In the genomic region with DNA sequence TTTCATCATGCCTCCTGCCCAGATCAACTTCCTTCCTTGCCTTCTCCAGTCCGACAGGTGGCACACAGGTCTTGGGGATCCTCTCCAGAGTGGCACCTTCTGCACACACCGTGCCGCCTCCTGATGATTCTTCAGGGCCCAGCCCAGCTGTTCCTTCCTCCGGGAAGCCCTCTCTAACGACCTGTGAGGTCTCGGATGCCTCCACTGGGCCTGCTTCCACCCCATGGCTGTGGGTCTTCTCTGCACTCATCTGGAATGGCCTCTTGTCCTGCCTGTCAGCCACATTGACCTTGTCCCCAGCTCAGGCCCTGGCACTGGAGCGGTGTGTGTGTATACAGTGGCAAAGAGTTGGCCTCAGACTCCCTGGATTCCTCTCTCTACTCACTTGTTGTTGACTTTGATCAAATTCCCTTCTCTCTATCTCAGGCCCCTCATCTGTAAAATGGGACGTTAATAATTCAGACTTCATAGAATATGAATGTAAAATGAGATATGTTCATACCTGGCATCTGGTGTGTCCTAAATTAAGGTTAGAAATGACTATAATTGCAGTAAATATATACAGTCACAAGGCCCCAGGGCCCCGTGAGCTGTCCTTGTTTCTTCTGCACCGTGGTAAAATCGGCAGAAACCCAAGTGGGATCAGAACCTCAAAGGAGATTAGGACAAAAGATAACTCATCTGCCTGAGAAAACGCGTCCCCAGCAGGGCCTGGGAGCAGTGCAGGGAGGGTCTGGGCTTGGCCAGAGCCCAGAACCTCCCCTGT, we compare ENCODE assay signal across 8 cellular contexts. TPM values are rescaled to one million over a fixed set of nuclear protein-coding genes. Genes with fewer than 3 reads are reported as not detected.
DNase-seq lines count a peak whose midpoint lies in the region; ATAC-seq and TF ChIP-seq lines count a peak whose summit lies in the region.

No MANE protein-coding gene starts in this region.

- peaks cover 18 to 30% (median 23%) of the 10 kb centered on the region in 3 donors for H3K4me1 Mint-ChIP-seq in CD8-positive, alpha-beta memory T cell
- H3K4me1 Mint-ChIP-seq in osteocyte (ENCODE audit: unreplicated experiment): peaks cover 23% of the 10 kb centered on the region

- H3K4me3 Mint-ChIP-seq in CD8-positive, alpha-beta memory T cell: peak overlapping the region; percentile 75 to 91 (median 87)
- peak overlapping the region; percentile 89 for H3K4me3 Mint-ChIP-seq in osteocyte (ENCODE audit: unreplicated experiment)

- no peaks in the 10 kb centered on the region for H3K27me3 Mint-ChIP-seq in CD8-positive, alpha-beta memory T cell
- peaks cover 5% of the 10 kb centered on the region for H3K27me3 Mint-ChIP-seq in osteocyte (ENCODE audit: unreplicated experiment)

- POLR2A ChIA-PET in CD8-positive, alpha-beta memory T cell (lab: Charles Lee): interaction anchor here (2.8 kb wide), 1 partner anchor 32 kb away, joined by 14 read pairs; the partner anchor contains the start of genes AURKA and CSTF1

- DNase-seq in CD8-positive, alpha-beta memory T cell: no peak
- no peak for DNase-seq in SJSA1 (ENCODE audit: low read depth in 1 of 2, low spot score in 2 of 2)
- DNase-seq in epithelial cell of proximal tubule (ENCODE audit: low read depth): no peak
- DNase-seq in osteocyte (ENCODE audit: extremely low spot score, unreplicated experiment): no peak
- no peak for DNase-seq in GM20000 (ENCODE audit: low spot score)

- ATAC-seq in GM21515 (IDR thresholded peaks at IDR 0.05; ENCODE audit: unreplicated experiment) (no peak), GM18870 (IDR thresholded peaks at IDR 0.05; ENCODE audit: unreplicated experiment) (no peak), HG02852 (IDR thresholded peaks at IDR 0.05; ENCODE audit: unreplicated experiment) (no peak)

- peaks cover 0 to 21% (median 3%) of the 10 kb centered on the region in 3 donors for H3K36me3 Mint-ChIP-seq in CD8-positive, alpha-beta memory T cell
- H3K36me3 Mint-ChIP-seq in osteocyte (ENCODE audit: unreplicated experiment): peaks cover 7% of the 10 kb centered on the region

- peaks cover 14% of the 10 kb centered on the region for H3K4me1 ChIP-seq in CD8-positive, alpha-beta memory T cell (ENCODE audit: insufficient read depth, low read length)
- H3K4me1 ChIP-seq in SJSA1 (replicated peaks): peaks cover 16% of the 10 kb centered on the region

- peak overlapping the region; percentile 77 for H3K4me3 ChIP-seq in CD8-positive, alpha-beta memory T cell (ENCODE audit: low read length)
- H3K4me3 ChIP-seq in SJSA1 (peak overlapping the region; percentile 77), epithelial cell of proximal tubule (ENCODE audit: low read depth, low read length) (peak overlapping the region; percentile 80)

- no peaks in the 10 kb centered on the region for H3K9me3 Mint-ChIP-seq in CD8-positive, alpha-beta memory T cell
- H3K9me3 Mint-ChIP-seq in osteocyte (ENCODE audit: unreplicated experiment): no peaks in the 10 kb centered on the region

- no peak for TF ChIP-seq CTCF in epithelial cell of proximal tubule (conservative IDR thresholded peaks at IDR 0.05; ENCODE audit: low read depth, low read length)
- TF ChIP-seq CTCF in osteocyte (IDR thresholded peaks at IDR 0.05): no peak
- no peak for TF ChIP-seq CTCF in GM20000 (IDR thresholded peaks at IDR 0.05; ENCODE audit: extremely low read depth, missing control alignments)

- peak overlapping the region in 4 of 8 donors; percentile 37 to 86 (median 53) for H3K27ac Mint-ChIP-seq in CD8-positive, alpha-beta memory T cell
- H3K27ac Mint-ChIP-seq in osteocyte (ENCODE audit: unreplicated experiment): peak overlapping the region; percentile 93

- H3K27me3 ChIP-seq in CD8-positive, alpha-beta memory T cell (ENCODE audit: insufficient read depth, low read length, poor library complexity, severe bottlenecking): no peaks in the 10 kb centered on the region
- no peaks in the 10 kb centered on the region; the same call in 1 of the 2 replicates for H3K27me3 ChIP-seq in SJSA1 (replicated peaks)

- no peaks in the 10 kb centered on the region for H3K36me3 ChIP-seq in CD8-positive, alpha-beta memory T cell (ENCODE audit: insufficient read depth, low read length)
- H3K36me3 ChIP-seq in SJSA1: peaks cover 7% of the 10 kb centered on the region; the same call in 1 of the 2 replicates

- no peaks in the 10 kb centered on the region for H3K9me3 ChIP-seq in CD8-positive, alpha-beta memory T cell (ENCODE audit: low read length)
- H3K9me3 ChIP-seq in SJSA1 (replicated peaks): no peaks in the 10 kb centered on the region

- peak overlapping the region; percentile 72 for H3K27ac ChIP-seq in CD8-positive, alpha-beta memory T cell (ENCODE audit: low read depth, low read length)
- H3K27ac ChIP-seq in SJSA1: no peak overlapping the region; the same call in 1 of the 2 replicates

- CTCF ChIA-PET in CD8-positive, alpha-beta memory T cell (lab: Charles Lee): interaction anchor here (1.3 to 1.4 kb wide), 2 partner anchors 12 to 32 kb away, joined by 3 to 6 read pairs; partner anchors contain the start of genes AURKA and CSTF1

RNA-seq across cellular contexts. Expression of gene FAM210B, which starts 1.5 kb away (rescaled TPM):
- 1 to 10 TPM; 6.3 to 6.7 TPM for total RNA-seq in CD8-positive, alpha-beta memory T cell
- polyA plus RNA-seq in CD8-positive, alpha-beta memory T cell: 31.8 TPM
- total RNA-seq in SJSA1 (2014; rRNA removed; shearing (Covaris generic)): 9.0 and 22.4 TPM in 2 replicates
- total RNA-seq in epithelial cell of proximal tubule (27.1 and 27.2 TPM in 2 replicates), osteocyte (46.9 and 50.6 TPM in 2 replicates)

RNA-seq across cellular contexts. Expression of gene AURKA, which starts 31.7 kb away (rescaled TPM):
- 10 to 100 TPM; 49.2 to 50.8 TPM for total RNA-seq in CD8-positive, alpha-beta memory T cell
- 1.7 TPM for polyA plus RNA-seq in CD8-positive, alpha-beta memory T cell
- 116 and 132 TPM in 2 replicates for total RNA-seq in SJSA1 (2014; rRNA removed; shearing (Covaris generic))
- total RNA-seq in epithelial cell of proximal tubule (83.9 and 116 TPM in 2 replicates), osteocyte (10.4 and 11.7 TPM in 2 replicates)

RNA-seq across cellular contexts. Expression of gene CSTF1, which starts 32.1 kb away (rescaled TPM):
- 10 to 100 TPM; 54.2 to 54.7 TPM for total RNA-seq in CD8-positive, alpha-beta memory T cell
- polyA plus RNA-seq in CD8-positive, alpha-beta memory T cell: 37.0 TPM
- 36.4 and 37.8 TPM in 2 replicates for total RNA-seq in SJSA1 (2014; rRNA removed; shearing (Covaris generic))
- 21.6 and 39.4 TPM in 2 replicates for total RNA-seq in epithelial cell of proximal tubule
- total RNA-seq in osteocyte: 36.2 and 38.6 TPM in 2 replicates

RNA-seq across cellular contexts. Expression of gene CASS4, which starts 51.7 kb away (rescaled TPM):
- total RNA-seq in CD8-positive, alpha-beta memory T cell: 1 to 10 TPM; 3.7 TPM
- polyA plus RNA-seq in CD8-positive, alpha-beta memory T cell: 5.6 TPM
- not detected in 2 replicates for total RNA-seq in SJSA1 (2014; rRNA removed; shearing (Covaris generic))
- total RNA-seq in epithelial cell of proximal tubule: under 0.01 and 0.14 TPM in 2 replicates
- total RNA-seq in osteocyte: 0.13 TPM in 1 of 2 replicates, not detected in the other
